ENCODE assay signal across 1 cellular context in the genomic region with DNA sequence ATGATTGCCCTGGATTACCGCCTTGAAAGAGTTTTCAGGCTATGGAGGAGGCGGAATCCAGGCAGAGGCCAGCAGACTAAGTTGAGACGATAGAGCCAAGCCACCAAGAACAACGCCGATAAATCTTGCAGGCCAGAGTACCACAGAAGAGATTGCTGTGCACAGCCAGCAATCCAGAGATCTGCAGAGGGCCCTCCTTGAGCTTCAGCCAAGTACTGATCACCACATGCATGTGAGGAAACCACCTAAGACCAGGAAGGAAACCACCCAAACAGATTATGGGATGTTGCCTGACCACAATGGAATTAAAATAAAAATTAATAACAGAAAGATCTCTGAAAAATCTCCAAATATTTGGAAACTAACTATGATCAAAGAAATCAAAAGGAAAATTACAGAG.
TF ChIP-seq lines count a peak whose summit lies in the region.

No MANE protein-coding gene starts in this region.

TF ChIP-seq in H1, 55 proteins besides CTCF, POLR2A, EP300 and RAD21:
- TF ChIP-seq POU5F1 (IDR thresholded peaks at IDR 0.05; ENCODE audit: low read depth, low read length) (no peak), RNF2 (IDR thresholded peaks at IDR 0.05; ENCODE audit: borderline replicate concordance, low read depth, low read length, missing control alignments, poor library complexity, severe bottlenecking) (no peak), TAF7 (optimal IDR thresholded peaks at IDR 0.05; ENCODE audit: borderline replicate concordance, low read depth, low read length) (no peak), SRF (IDR thresholded peaks at IDR 0.05; ENCODE audit: low read depth, low read length) (no peak), PHF8 (conservative IDR thresholded peaks at IDR 0.05; ENCODE audit: low read depth, low read length) (no peak), SP2 (IDR thresholded peaks at IDR 0.05; ENCODE audit: low read length) (no peak), SIX5 (IDR thresholded peaks at IDR 0.05; ENCODE audit: low read depth, low read length) (no peak), RFX5 (IDR thresholded peaks at IDR 0.05; ENCODE audit: borderline replicate concordance, low read depth, low read length) (no peak), BCL11A (IDR thresholded peaks at IDR 0.05; ENCODE audit: low read depth in 2 of 2, low read length in 2 of 2) (no peak)
- TF ChIP-seq, protein P1, sequence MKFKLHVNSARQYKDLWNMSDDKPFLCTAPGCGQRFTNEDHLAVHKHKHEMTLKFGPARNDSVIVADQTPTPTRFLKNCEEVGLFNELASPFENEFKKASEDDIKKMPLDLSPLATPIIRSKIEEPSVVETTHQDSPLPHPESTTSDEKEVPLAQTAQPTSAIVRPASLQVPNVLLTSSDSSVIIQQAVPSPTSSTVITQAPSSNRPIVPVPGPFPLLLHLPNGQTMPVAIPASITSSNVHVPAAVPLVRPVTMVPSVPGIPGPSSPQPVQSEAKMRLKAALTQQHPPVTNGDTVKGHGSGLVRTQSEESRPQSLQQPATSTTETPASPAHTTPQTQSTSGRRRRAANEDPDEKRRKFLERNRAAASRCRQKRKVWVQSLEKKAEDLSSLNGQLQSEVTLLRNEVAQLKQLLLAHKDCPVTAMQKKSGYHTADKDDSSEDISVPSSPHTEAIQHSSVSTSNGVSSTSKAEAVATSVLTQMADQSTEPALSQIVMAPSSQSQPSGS (IDR thresholded peaks at IDR 0.05; ENCODE audit: low read length): no peak
- TF ChIP-seq, protein P2, sequence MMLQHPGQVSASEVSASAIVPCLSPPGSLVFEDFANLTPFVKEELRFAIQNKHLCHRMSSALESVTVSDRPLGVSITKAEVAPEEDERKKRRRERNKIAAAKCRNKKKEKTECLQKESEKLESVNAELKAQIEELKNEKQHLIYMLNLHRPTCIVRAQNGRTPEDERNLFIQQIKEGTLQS (IDR thresholded peaks at IDR 0.05; ENCODE audit: insufficient read depth, low read depth, low read length): no peak
- TF ChIP-seq, protein P3, sequence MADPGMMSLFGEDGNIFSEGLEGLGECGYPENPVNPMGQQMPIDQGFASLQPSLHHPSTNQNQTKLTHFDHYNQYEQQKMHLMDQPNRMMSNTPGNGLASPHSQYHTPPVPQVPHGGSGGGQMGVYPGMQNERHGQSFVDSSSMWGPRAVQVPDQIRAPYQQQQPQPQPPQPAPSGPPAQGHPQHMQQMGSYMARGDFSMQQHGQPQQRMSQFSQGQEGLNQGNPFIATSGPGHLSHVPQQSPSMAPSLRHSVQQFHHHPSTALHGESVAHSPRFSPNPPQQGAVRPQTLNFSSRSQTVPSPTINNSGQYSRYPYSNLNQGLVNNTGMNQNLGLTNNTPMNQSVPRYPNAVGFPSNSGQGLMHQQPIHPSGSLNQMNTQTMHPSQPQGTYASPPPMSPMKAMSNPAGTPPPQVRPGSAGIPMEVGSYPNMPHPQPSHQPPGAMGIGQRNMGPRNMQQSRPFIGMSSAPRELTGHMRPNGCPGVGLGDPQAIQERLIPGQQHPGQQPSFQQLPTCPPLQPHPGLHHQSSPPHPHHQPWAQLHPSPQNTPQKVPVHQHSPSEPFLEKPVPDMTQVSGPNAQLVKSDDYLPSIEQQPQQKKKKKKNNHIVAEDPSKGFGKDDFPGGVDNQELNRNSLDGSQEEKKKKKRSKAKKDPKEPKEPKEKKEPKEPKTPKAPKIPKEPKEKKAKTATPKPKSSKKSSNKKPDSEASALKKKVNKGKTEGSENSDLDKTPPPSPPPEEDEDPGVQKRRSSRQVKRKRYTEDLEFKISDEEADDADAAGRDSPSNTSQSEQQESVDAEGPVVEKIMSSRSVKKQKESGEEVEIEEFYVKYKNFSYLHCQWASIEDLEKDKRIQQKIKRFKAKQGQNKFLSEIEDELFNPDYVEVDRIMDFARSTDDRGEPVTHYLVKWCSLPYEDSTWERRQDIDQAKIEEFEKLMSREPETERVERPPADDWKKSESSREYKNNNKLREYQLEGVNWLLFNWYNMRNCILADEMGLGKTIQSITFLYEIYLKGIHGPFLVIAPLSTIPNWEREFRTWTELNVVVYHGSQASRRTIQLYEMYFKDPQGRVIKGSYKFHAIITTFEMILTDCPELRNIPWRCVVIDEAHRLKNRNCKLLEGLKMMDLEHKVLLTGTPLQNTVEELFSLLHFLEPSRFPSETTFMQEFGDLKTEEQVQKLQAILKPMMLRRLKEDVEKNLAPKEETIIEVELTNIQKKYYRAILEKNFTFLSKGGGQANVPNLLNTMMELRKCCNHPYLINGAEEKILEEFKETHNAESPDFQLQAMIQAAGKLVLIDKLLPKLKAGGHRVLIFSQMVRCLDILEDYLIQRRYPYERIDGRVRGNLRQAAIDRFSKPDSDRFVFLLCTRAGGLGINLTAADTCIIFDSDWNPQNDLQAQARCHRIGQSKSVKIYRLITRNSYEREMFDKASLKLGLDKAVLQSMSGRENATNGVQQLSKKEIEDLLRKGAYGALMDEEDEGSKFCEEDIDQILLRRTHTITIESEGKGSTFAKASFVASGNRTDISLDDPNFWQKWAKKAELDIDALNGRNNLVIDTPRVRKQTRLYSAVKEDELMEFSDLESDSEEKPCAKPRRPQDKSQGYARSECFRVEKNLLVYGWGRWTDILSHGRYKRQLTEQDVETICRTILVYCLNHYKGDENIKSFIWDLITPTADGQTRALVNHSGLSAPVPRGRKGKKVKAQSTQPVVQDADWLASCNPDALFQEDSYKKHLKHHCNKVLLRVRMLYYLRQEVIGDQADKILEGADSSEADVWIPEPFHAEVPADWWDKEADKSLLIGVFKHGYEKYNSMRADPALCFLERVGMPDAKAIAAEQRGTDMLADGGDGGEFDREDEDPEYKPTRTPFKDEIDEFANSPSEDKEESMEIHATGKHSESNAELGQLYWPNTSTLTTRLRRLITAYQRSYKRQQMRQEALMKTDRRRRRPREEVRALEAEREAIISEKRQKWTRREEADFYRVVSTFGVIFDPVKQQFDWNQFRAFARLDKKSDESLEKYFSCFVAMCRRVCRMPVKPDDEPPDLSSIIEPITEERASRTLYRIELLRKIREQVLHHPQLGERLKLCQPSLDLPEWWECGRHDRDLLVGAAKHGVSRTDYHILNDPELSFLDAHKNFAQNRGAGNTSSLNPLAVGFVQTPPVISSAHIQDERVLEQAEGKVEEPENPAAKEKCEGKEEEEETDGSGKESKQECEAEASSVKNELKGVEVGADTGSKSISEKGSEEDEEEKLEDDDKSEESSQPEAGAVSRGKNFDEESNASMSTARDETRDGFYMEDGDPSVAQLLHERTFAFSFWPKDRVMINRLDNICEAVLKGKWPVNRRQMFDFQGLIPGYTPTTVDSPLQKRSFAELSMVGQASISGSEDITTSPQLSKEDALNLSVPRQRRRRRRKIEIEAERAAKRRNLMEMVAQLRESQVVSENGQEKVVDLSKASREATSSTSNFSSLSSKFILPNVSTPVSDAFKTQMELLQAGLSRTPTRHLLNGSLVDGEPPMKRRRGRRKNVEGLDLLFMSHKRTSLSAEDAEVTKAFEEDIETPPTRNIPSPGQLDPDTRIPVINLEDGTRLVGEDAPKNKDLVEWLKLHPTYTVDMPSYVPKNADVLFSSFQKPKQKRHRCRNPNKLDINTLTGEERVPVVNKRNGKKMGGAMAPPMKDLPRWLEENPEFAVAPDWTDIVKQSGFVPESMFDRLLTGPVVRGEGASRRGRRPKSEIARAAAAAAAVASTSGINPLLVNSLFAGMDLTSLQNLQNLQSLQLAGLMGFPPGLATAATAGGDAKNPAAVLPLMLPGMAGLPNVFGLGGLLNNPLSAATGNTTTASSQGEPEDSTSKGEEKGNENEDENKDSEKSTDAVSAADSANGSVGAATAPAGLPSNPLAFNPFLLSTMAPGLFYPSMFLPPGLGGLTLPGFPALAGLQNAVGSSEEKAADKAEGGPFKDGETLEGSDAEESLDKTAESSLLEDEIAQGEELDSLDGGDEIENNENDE (IDR thresholded peaks at IDR 0.05; ENCODE audit: insufficient replicate concordance, low read length): no peak
